ENCODE assay signal across 20 cellular contexts in genomic region chr11:47033439-47033838, GRCh38.
"Had no signal": no experiment of that assay in that cellular context is flagged by ENCODE, and none has a peak within 500 bp of the region (broad histone marks: within the 10 kb centered on the region; RNA-seq: fewer than 3 reads in every experiment).

No MANE protein-coding gene starts in this region.

- H3K36me3 ChIP-seq: breast epithelium, prostate gland, right lobe of liver, tibial artery, vagina had no signal

- H3K4me1 Mint-ChIP-seq: naive thymus-derived CD8-positive, alpha-beta T cell; stimulated activated effector memory CD8-positive, alpha-beta T cell treated with anti-CD3 and anti-CD28 coated beads, Interleukin-12 subunit alpha, Interleukin-12 subunit beta, amount 100 ng/mL, for 72 hours had no signal

- H3K9me3 ChIP-seq: breast epithelium, mucosa of descending colon, prostate gland, right lobe of liver, tibial artery, vagina had no signal

- H3K27ac Mint-ChIP-seq: activated CD4-positive, alpha-beta memory T cell treated with anti-CD3 and anti-CD28 coated beads, Interleukin-2, amount 10 ng/mL, durations not matched to agents 7 days and 5 days; activated naive CD8-positive, alpha-beta T cell treated with anti-CD3 and anti-CD28 coated beads for 36 hours; activated T-cell treated with anti-CD3 and anti-CD28 coated beads, Interleukin-2, amount 50 U/mL, for 72 hours; naive thymus-derived CD8-positive, alpha-beta T cell; stimulated activated effector memory CD8-positive, alpha-beta T cell treated with anti-CD3 and anti-CD28 coated beads, Interleukin-12 subunit alpha, Interleukin-12 subunit beta, amount 100 ng/mL, for 72 hours had no signal

- H3K27me3 Mint-ChIP-seq: activated CD4-positive, alpha-beta memory T cell treated with anti-CD3 and anti-CD28 coated beads, Interleukin-2, amount 10 ng/mL, durations not matched to agents 7 days and 5 days; activated naive CD8-positive, alpha-beta T cell treated with anti-CD3 and anti-CD28 coated beads for 36 hours had no signal

- DNase-seq: activated CD4-positive, alpha-beta memory T cell treated with anti-CD3 and anti-CD28 coated beads, Interleukin-2, amount 10 ng/mL, durations not matched to agents 7 days and 5 days; activated gamma-delta T cell treated with Interleukin-2 at 50 U/mL for 16 hours; activated naive CD8-positive, alpha-beta T cell treated with anti-CD3 and anti-CD28 coated beads for 36 hours; activated T-cell treated with anti-CD3 and anti-CD28 coated beads, Interleukin-2, amount 50 U/mL, for 72 hours; aorta; dermis blood vessel endothelial cell; foreskin keratinocyte; head of caudate nucleus; islet precursor cell; mammary epithelial cell; mucosa of descending colon; naive thymus-derived CD8-positive, alpha-beta T cell; occipital lobe; right lobe of liver; tibial artery had no signal

- H3K4me3 Mint-ChIP-seq: activated CD4-positive, alpha-beta memory T cell treated with anti-CD3 and anti-CD28 coated beads, Interleukin-2, amount 10 ng/mL, durations not matched to agents 7 days and 5 days; activated naive CD8-positive, alpha-beta T cell treated with anti-CD3 and anti-CD28 coated beads for 36 hours; activated T-cell treated with anti-CD3 and anti-CD28 coated beads, Interleukin-2, amount 50 U/mL, for 72 hours; naive thymus-derived CD8-positive, alpha-beta T cell; stimulated activated effector memory CD8-positive, alpha-beta T cell treated with anti-CD3 and anti-CD28 coated beads, Interleukin-12 subunit alpha, Interleukin-12 subunit beta, amount 100 ng/mL, for 72 hours had no signal

- H3K4me3 ChIP-seq: breast epithelium, mucosa of descending colon, prostate gland, right lobe of liver, tibial artery, vagina had no signal

- ATAC-seq: activated T-cell treated with anti-CD3 and anti-CD28 coated beads, Interleukin-2, amount 50 U/mL, for 72 hours; foreskin keratinocyte; left lobe of liver; naive thymus-derived CD8-positive, alpha-beta T cell; right lobe of liver; stimulated activated effector memory CD8-positive, alpha-beta T cell treated with anti-CD3 and anti-CD28 coated beads, Interleukin-12 subunit alpha, Interleukin-12 subunit beta, amount 100 ng/mL, for 72 hours had no signal

- H3K27me3 ChIP-seq: breast epithelium, foreskin keratinocyte, right lobe of liver, tibial artery, vagina had no signal

- H3K4me1 ChIP-seq: breast epithelium, foreskin keratinocyte, prostate gland, right lobe of liver, tibial artery, vagina had no signal

- H3K27ac ChIP-seq: breast epithelium, foreskin keratinocyte, prostate gland, right lobe of liver, tibial artery, vagina had no signal

- H3K9me3 Mint-ChIP-seq: activated CD4-positive, alpha-beta memory T cell treated with anti-CD3 and anti-CD28 coated beads, Interleukin-2, amount 10 ng/mL, durations not matched to agents 7 days and 5 days; activated naive CD8-positive, alpha-beta T cell treated with anti-CD3 and anti-CD28 coated beads for 36 hours; activated T-cell treated with anti-CD3 and anti-CD28 coated beads, Interleukin-2, amount 50 U/mL, for 72 hours; naive thymus-derived CD8-positive, alpha-beta T cell; stimulated activated effector memory CD8-positive, alpha-beta T cell treated with anti-CD3 and anti-CD28 coated beads, Interleukin-12 subunit alpha, Interleukin-12 subunit beta, amount 100 ng/mL, for 72 hours had no signal

- H3K36me3 Mint-ChIP-seq: stimulated activated effector memory CD8-positive, alpha-beta T cell treated with anti-CD3 and anti-CD28 coated beads, Interleukin-12 subunit alpha, Interleukin-12 subunit beta, amount 100 ng/mL, for 72 hours had no signal
